Comparison of ENCODE assay signal across 8 cellular contexts in the genomic region with DNA sequence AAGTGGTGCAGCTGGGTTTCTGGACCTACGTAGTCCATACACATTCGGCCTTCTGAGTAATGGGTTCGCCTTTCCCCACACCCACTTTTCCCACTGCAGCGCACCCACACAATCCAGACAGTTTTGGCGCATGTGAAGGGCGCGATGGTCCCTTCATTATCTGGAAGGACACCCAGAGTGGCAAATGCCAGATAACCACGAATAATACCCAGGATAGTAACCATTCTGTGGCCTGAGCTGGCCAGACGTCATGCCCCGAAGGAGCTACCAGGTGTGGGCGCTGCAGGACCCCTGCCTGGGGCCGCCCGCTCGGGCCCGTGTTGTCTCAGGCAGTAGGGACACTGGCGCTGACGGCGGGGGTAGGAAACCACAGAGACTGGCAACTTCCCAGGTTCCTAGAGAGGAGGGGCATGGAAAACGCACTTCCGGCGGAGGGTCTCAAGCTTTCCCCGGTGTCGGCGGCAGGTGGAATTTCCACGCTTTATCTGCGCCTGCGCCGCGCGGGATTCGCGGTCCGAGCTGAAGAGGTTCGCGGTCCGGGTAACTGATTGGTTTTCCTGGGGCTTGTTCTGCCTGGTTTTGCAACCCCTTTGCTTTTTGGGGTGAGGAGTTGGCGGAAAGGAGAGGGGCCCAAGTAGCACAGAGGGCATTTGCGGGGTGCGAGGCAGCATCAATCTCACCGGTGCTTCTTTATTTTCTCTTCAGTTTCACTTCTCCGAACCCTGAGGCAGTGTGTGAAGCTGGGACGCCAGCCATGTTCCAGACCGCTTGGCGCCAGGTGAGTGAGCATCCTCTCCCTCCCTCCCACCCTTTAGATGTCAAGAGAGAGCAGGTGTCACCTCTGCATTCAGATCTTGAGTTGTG. TPM values are rescaled to one million over a fixed set of nuclear protein-coding genes. Genes with fewer than 3 reads are reported as not detected.
DNase-seq lines count a peak whose midpoint lies in the region; ATAC-seq and TF ChIP-seq lines count a peak whose summit lies in the region.

A gene (plus strand): TSS at position 441 of the 864 bp plus-strand sequence. CDS start 314 bp downstream, at position 755.

- peak within 1 kb of the TSS; percentile 56 for H3K27ac ChIP-seq in epithelial cell of prostate

- ATAC-seq in HG03432 (IDR thresholded peaks at IDR 0.05; ENCODE audit: unreplicated experiment), result peak; percentile 93

- peak; percentile 59 for TF ChIP-seq POLR2A in GM19099 (IDR thresholded peaks at IDR 0.05; ENCODE audit: extremely low read depth, insufficient read length, low read depth)

- peak; percentile 83 for DNase-seq in Ammon's horn (ENCODE audit: low spot score)
- peak; percentile 73 for DNase-seq in NCI-H82 treated with DMSO at 0.1 percent for 48 hours (lab: John Stamatoyannopoulos, UW; ENCODE audit: unreplicated experiment)
- peak; percentile 23 for DNase-seq in activated T-cell treated with anti-CD3 and anti-CD28 coated beads for 1 hour (ENCODE audit: low read depth)
- no peak for DNase-seq in epithelial cell of prostate (ENCODE audit: low read depth, low spot score)
- peak; percentile 68 for DNase-seq in mucosa of gallbladder (ENCODE audit: low spot score)
- peak; percentile 74 for DNase-seq in stimulated activated CD8-positive, alpha-beta memory T cell treated with anti-CD3 and anti-CD28 coated beads, Interleukin-4, amount 100 ng/mL, for 48 hours

RNA-seq across cellular contexts. Expression of the gene that starts here (rescaled TPM):
- 3.2 TPM for total RNA-seq in mucosa of gallbladder
